Comparison of ENCODE assay signal across 10 cellular contexts in genomic region chr12:51954465-51955361, GRCh38. TPM values are rescaled to one million over a fixed set of nuclear protein-coding genes. Genes with fewer than 3 reads are reported as not detected.
DNase-seq lines count a peak whose midpoint lies in the region; ATAC-seq and TF ChIP-seq lines count a peak whose summit lies in the region.
"Had no signal": no experiment of that assay in that cellular context is flagged by ENCODE, and none has a peak within 500 bp of the region (broad histone marks: within the 10 kb centered on the region; RNA-seq: fewer than 3 reads in every experiment).

No MANE protein-coding gene starts in this region.

- DNase-seq in heart left ventricle = no peak
- DNase-seq in Right ventricle myocardium superior = no peak
- DNase-seq in lower leg skin (ENCODE audit: low spot score in 2 of 2) = peak; percentile 9 to 40
- DNase-seq in NCI-H1930 (lab: John Stamatoyannopoulos, UW) = no peak
- DNase-seq in activated effector memory CD4-positive, alpha-beta T cell treated with anti-CD3 and anti-CD28 coated beads, Interleukin-2, amount 50 U/mL, for 16 hours = no peak
- DNase-seq: activated CD4-positive, CD25-positive, alpha-beta regulatory T cell; KBM-7 had no signal

- H3K27ac ChIP-seq in heart left ventricle (peak overlapping the region in 11 of 12 donors; percentile 3 to 96 (median 88)), urinary bladder (ENCODE audit: low read depth) (peak overlapping the region; percentile 73)

- TF ChIP-seq CTCF in heart left ventricle (IDR thresholded peaks at IDR 0.05) (no peak), brain (conservative IDR thresholded peaks at IDR 0.05) (no peak), lower leg skin (IDR thresholded peaks at IDR 0.05) (no peak)

- no peak for TF ChIP-seq POLR2A in heart left ventricle (IDR thresholded peaks at IDR 0.05)
- no peak for TF ChIP-seq POLR2A in lower leg skin (IDR thresholded peaks at IDR 0.05)

- H3K27me3 ChIP-seq in heart left ventricle = no peaks in the 10 kb centered on the region

- H3K27ac Mint-ChIP-seq in brain = peak overlapping the region in 4 of 5 experiments; percentile 52 to 95 (median 87)

- H3K9me3 ChIP-seq in heart left ventricle = peaks cover 0 to 4% (median 0%) of the 10 kb centered on the region in 12 donors

- peaks cover 0 to 5% (median 0%) of the 10 kb centered on the region in 5 experiments for H3K9me3 Mint-ChIP-seq in brain

- ATAC-seq in heart left ventricle = no peak
- no peak for ATAC-seq in Right ventricle myocardium superior (ENCODE audit: poor library complexity)
- no peak for ATAC-seq in GM18511 (IDR thresholded peaks at IDR 0.05; ENCODE audit: unreplicated experiment)

- H3K4me3 ChIP-seq in heart left ventricle = peak overlapping the region in 3 of 12 donors; percentile 4 to 100 (median 9)
- H3K4me3 ChIP-seq in lower leg skin (ENCODE audit: low read depth, poor library complexity, severe bottlenecking) = no peak overlapping the region
- no peak overlapping the region for H3K4me3 ChIP-seq in urinary bladder (ENCODE audit: low read depth, low read length)

- WGBS in heart left ventricle, 4 donors = 35 to 52% (median 42%) methylated on average over 7 of the region's 7 CpGs
- 35 to 40% methylated on average over 7 of the region's 7 CpGs for WGBS in lower leg skin, 2 donors
- WGBS in urinary bladder = 51% methylated on average over 7 of the region's 7 CpGs

- peaks cover 12% of the 10 kb centered on the region for H3K27me3 Mint-ChIP-seq in brain

- intact Hi-C loops in heart left ventricle (cut with DNase I) (no loop called here), Right ventricle myocardium superior (cut with DNase I) (no loop called here), lower leg skin (cut with DNase I; ENCODE audit: low total_unique reads) (no loop called here)

- H3K4me1 Mint-ChIP-seq in brain = peaks cover 66% of the 10 kb centered on the region

- H3K4me3 Mint-ChIP-seq in brain = peak overlapping the region; percentile 85 to 88 (median 87)

- H3K4me1 ChIP-seq in heart left ventricle (peaks cover 8 to 64% (median 41%) of the 10 kb centered on the region in 12 donors), urinary bladder (ENCODE audit: insufficient read depth) (peaks cover 3% of the 10 kb centered on the region)

- H3K36me3 ChIP-seq in heart left ventricle (no peaks in the 10 kb centered on the region), urinary bladder (ENCODE audit: insufficient read depth) (no peaks in the 10 kb centered on the region)

- H3K36me3 Mint-ChIP-seq in brain = peaks cover 36% of the 10 kb centered on the region

RNA-seq across cellular contexts. Expression of gene ACVR1B, which starts 3.2 kb away (rescaled TPM):
- total RNA-seq in heart left ventricle = 10 to 100 TPM in 7 of 9 donors, 1 to 10 TPM in 2; 7.4 to 19.8 (median 11.6) TPM
- 10 to 100 TPM in 1 of 2 donors, 1 to 10 TPM in 1; 7.7 to 13.3 TPM for polyA plus RNA-seq in heart left ventricle
- 9.7 TPM for total RNA-seq in Right ventricle myocardium superior
- polyA plus RNA-seq in brain (ENCODE audit: insufficient read depth, low read depth, low replicate concordance) = 25.4 TPM
- 10 to 100 TPM; 67.4 to 87.0 (median 80.5) TPM for total RNA-seq in lower leg skin
- total RNA-seq in urinary bladder = 9.5 TPM
- polyA plus RNA-seq in urinary bladder = 14.8 TPM

RNA-seq across cellular contexts. Expression of gene ACVRL1, which starts 47.4 kb away (rescaled TPM):
- 100 to 1,000 TPM in 1 of 9 donors, 10 to 100 TPM in 8; 23.5 to 116 (median 33.4) TPM for total RNA-seq in heart left ventricle
- 10 to 100 TPM; 20.5 to 35.1 TPM for polyA plus RNA-seq in heart left ventricle
- 35.1 TPM for total RNA-seq in Right ventricle myocardium superior
- polyA plus RNA-seq in brain (ENCODE audit: insufficient read depth, low read depth, low replicate concordance) = 9.8 TPM
- total RNA-seq in lower leg skin = 10 to 100 TPM; 12.9 to 99.8 (median 39.9) TPM
- total RNA-seq in urinary bladder = 47.9 TPM
- 71.7 TPM for polyA plus RNA-seq in urinary bladder

RNA-seq across cellular contexts. Expression of gene TAMALIN, which starts 52.0 kb away (rescaled TPM):
- 10 to 100 TPM; 12.9 to 38.0 (median 17.6) TPM for total RNA-seq in heart left ventricle
- polyA plus RNA-seq in heart left ventricle = 10 to 100 TPM; 17.8 to 26.5 TPM
- total RNA-seq in Right ventricle myocardium superior = 19.8 TPM
- polyA plus RNA-seq in brain (ENCODE audit: insufficient read depth, low read depth, low replicate concordance) = 41.5 TPM
- total RNA-seq in lower leg skin = 10 to 100 TPM; 14.6 to 34.2 (median 25.9) TPM
- total RNA-seq in urinary bladder = 13.0 TPM
- polyA plus RNA-seq in urinary bladder = 51.8 TPM

Comparison
In these comparisons a context has a peak if more than half of its experiments do, and no peak if none do; other contexts are left out.
1. DNase-seq: peak in lower leg skin (2 of 2); none in heart left ventricle (0 of 5), Right ventricle myocardium superior (single experiment), NCI-H1930 (0 of 2) and activated effector memory CD4-positive, alpha-beta T cell treated with anti-CD3 and anti-CD28 coated beads, Interleukin-2, amount 50 U/mL, for 16 hours (single experiment).